In the genomic region with DNA sequence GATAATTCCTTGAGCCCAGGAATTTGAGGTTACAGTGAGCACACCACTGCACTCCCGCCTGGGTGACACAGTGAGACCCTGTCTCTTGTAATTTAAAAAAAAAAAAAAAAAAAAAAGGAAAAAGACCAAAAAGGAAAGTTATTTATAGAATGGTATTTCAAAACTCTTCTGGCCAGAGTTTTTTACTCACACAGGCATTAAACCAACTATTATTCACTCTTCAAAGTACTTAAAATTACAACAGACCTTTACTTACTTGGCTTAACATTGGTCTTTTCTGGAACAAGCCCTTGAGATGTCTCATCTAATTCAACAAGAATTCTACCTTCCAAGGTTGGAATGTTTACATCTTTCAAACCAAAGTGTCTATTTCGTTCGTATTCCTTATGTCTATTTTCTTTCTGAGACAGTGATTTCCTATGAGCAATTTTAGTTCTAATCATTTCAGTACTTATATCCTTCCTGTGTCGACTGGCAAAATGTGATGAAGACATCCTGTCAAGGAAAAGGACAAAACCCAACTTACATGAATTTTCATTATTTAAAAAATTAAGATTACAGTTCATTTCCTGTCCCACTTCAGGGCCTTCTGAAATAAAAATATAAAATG, we compare ENCODE assay signal across 15 cellular contexts.
DNase-seq lines count a peak whose midpoint lies in the region; ATAC-seq and TF ChIP-seq lines count a peak whose summit lies in the region.
"Had no signal": no experiment of that assay in that cellular context is flagged by ENCODE, and none has a peak within 500 bp of the region (broad histone marks: within the 10 kb centered on the region; RNA-seq: fewer than 3 reads in every experiment).

No MANE protein-coding gene starts in this region.

- H3K9me3 ChIP-seq in SU-DHL-6 (ENCODE audit: insufficient read depth, low read length) = no peaks in the 10 kb centered on the region
- H3K9me3 ChIP-seq: spleen, thoracic aorta had no signal

- H3K9ac ChIP-seq in SU-DHL-6 (ENCODE audit: low read length) = peak overlapping the region; percentile 78; the same call in 1 of the 2 replicates
- H3K9ac ChIP-seq: parathyroid adenoma had no signal

- peaks cover 63% of the 10 kb centered on the region for H3K79me2 ChIP-seq in SU-DHL-6 (ENCODE audit: insufficient read depth, low read length)
- H3K79me2 ChIP-seq: parathyroid adenoma had no signal

- no peaks in the 10 kb centered on the region for H3K9me2 ChIP-seq in SU-DHL-6 (replicated peaks; ENCODE audit: insufficient read depth, low read length)

- TF ChIP-seq CTCF in SU-DHL-6 (IDR thresholded peaks at IDR 0.05; ENCODE audit: insufficient read depth, low read length, poor library complexity, severe bottlenecking) = no peak

- H3K27me3 ChIP-seq in SU-DHL-6 (ENCODE audit: low read length) = no peaks in the 10 kb centered on the region
- H3K27me3 ChIP-seq: spleen had no signal

- H2AFZ ChIP-seq in SU-DHL-6 (ENCODE audit: low read depth, low read length, severe bottlenecking) = no peak overlapping the region
- H2AFZ ChIP-seq: parathyroid adenoma had no signal

- DNase-seq in AG20443 (ENCODE audit: low spot score) (peak; percentile 22), GM03348 (ENCODE audit: low spot score) (peak; percentile 22), hepatic stellate cell (ENCODE audit: low spot score) (peak; percentile 17), kidney tubule cell (ENCODE audit: low spot score) (no peak)
- DNase-seq: foreskin fibroblast, NCI-H146, NCI-H446 treated with DMSO at 0.1 percent for 48 hours, RPMI8226, spleen had no signal

- H3K27ac ChIP-seq in SU-DHL-6 (ENCODE audit: low read depth, low read length) = no peak overlapping the region; the same call in 1 of the 2 replicates
- H3K27ac ChIP-seq: coronary artery, parathyroid adenoma, spleen, thoracic aorta had no signal

- peak overlapping the region; percentile 78 for H3K4me2 ChIP-seq in SU-DHL-6 (ENCODE audit: low read depth, low read length, poor library complexity, severe bottlenecking)

- no peak overlapping the region for H3K4me3 ChIP-seq in SU-DHL-6 (ENCODE audit: insufficient read depth, low read length, poor library complexity, severe bottlenecking)
- H3K4me3 ChIP-seq: coronary artery, spleen, thoracic aorta had no signal

- H3F3A ChIP-seq in SU-DHL-6 (ENCODE audit: insufficient read depth) = 0 out of 2 replicates have a peak, but pooled peaks cover 3% of the 10 kb centered on the region

- H4K20me1 ChIP-seq in SU-DHL-6 (ENCODE audit: low read depth, low read length) = 0 out of 2 replicates have a peak, but pooled peaks cover 10% of the 10 kb centered on the region

- no peak for ATAC-seq in HG02981 (IDR thresholded peaks at IDR 0.05; ENCODE audit: unreplicated experiment)
- ATAC-seq in GM19452 (IDR thresholded peaks at IDR 0.05; ENCODE audit: unreplicated experiment) = no peak

- peaks cover 16% of the 10 kb centered on the region; the same call in 1 of the 2 replicates for H3K36me3 ChIP-seq in SU-DHL-6 (ENCODE audit: low read length)
- H3K36me3 ChIP-seq: thoracic aorta had no signal
